ENCODE assay signal across 29 cellular contexts in genomic region chr20:39032997-39033396, GRCh38.
"Had no signal": no experiment of that assay in that cellular context is flagged by ENCODE, and none has a peak within 500 bp of the region (broad histone marks: within the 10 kb centered on the region; RNA-seq: fewer than 3 reads in every experiment).

No MANE protein-coding gene starts in this region.

- H3K27me3 ChIP-seq: brain microvascular endothelial cell, foreskin keratinocyte, gastrocnemius medialis, heart right ventricle, hepatocyte had no signal

- H3K4me1 Mint-ChIP-seq: activated T-helper 17 cell treated with anti-CD3 and anti-CD28 coated beads, Interleukin-2, amount 50 U/mL, for 72 hours; central memory CD8-positive, alpha-beta T cell; T-helper 17 cell had no signal

- H3K9me3 ChIP-seq: gastrocnemius medialis, heart right ventricle had no signal

- H3K4me3 Mint-ChIP-seq: activated CD4-positive, alpha-beta memory T cell treated with anti-CD3 and anti-CD28 coated beads for 36 hours; activated CD8-positive, alpha-beta memory T cell treated with anti-CD3 and anti-CD28 coated beads, Interleukin-2, amount 10 ng/mL, durations not matched to agents 7 days and 5 days; activated CD8-positive, alpha-beta T cell treated with anti-CD3 and anti-CD28 coated beads, Interleukin-2, amount 10 ng/mL, durations not matched to agents 7 days and 5 days; activated naive CD8-positive, alpha-beta T cell; activated T-helper 17 cell treated with anti-CD3 and anti-CD28 coated beads, Interleukin-2, amount 50 U/mL, for 72 hours; central memory CD8-positive, alpha-beta T cell; T-helper 17 cell; T-helper 2 cell treated with Interferon-gamma antibody and Interleukin-4, amounts not matched to agents 5 μg/mL and 100 μg/mL, for 36 hours had no signal

- ATAC-seq: activated CD8-positive, alpha-beta memory T cell treated with anti-CD3 and anti-CD28 coated beads, Interleukin-2, amount 10 ng/mL, durations not matched to agents 7 days and 5 days; activated CD8-positive, alpha-beta T cell treated with anti-CD3 and anti-CD28 coated beads, Interleukin-2, amount 10 ng/mL, durations not matched to agents 7 days and 5 days; activated T-helper 17 cell treated with anti-CD3 and anti-CD28 coated beads, Interleukin-2, amount 50 U/mL, for 72 hours; esophagus mucosa; foreskin keratinocyte; gastrocnemius medialis; heart right ventricle; T-helper 17 cell had no signal

- H3K79me2 ChIP-seq: hepatocyte had no signal

- H3K4me2 ChIP-seq: hepatocyte had no signal

- H3K9me3 Mint-ChIP-seq: activated CD4-positive, alpha-beta memory T cell treated with anti-CD3 and anti-CD28 coated beads for 36 hours; activated T-helper 17 cell treated with anti-CD3 and anti-CD28 coated beads, Interleukin-2, amount 50 U/mL, for 72 hours; central memory CD8-positive, alpha-beta T cell; T-helper 2 cell treated with Interferon-gamma antibody and Interleukin-4, amounts not matched to agents 5 μg/mL and 100 μg/mL, for 36 hours had no signal

- H3K4me1 ChIP-seq: gastrocnemius medialis, heart right ventricle had no signal

- H3K27ac Mint-ChIP-seq: activated CD4-positive, alpha-beta memory T cell treated with anti-CD3 and anti-CD28 coated beads for 36 hours; activated CD8-positive, alpha-beta memory T cell treated with anti-CD3 and anti-CD28 coated beads, Interleukin-2, amount 10 ng/mL, durations not matched to agents 7 days and 5 days; activated naive CD8-positive, alpha-beta T cell; activated T-helper 17 cell treated with anti-CD3 and anti-CD28 coated beads, Interleukin-2, amount 50 U/mL, for 72 hours; T-helper 17 cell; T-helper 2 cell treated with Interferon-gamma antibody and Interleukin-4, amounts not matched to agents 5 μg/mL and 100 μg/mL, for 36 hours had no signal

- H3K27ac ChIP-seq: brain microvascular endothelial cell, foreskin keratinocyte, gastrocnemius medialis, heart right ventricle, hepatocyte had no signal

- H3K4me3 ChIP-seq: gastrocnemius medialis, heart right ventricle, hepatocyte had no signal

- H2AFZ ChIP-seq: hepatocyte had no signal

- H3K27me3 Mint-ChIP-seq: activated CD4-positive, alpha-beta memory T cell treated with anti-CD3 and anti-CD28 coated beads for 36 hours; activated CD8-positive, alpha-beta memory T cell treated with anti-CD3 and anti-CD28 coated beads, Interleukin-2, amount 10 ng/mL, durations not matched to agents 7 days and 5 days; activated naive CD8-positive, alpha-beta T cell; activated T-helper 17 cell treated with anti-CD3 and anti-CD28 coated beads, Interleukin-2, amount 50 U/mL, for 72 hours; central memory CD8-positive, alpha-beta T cell; T-helper 17 cell had no signal

- DNase-seq: activated CD4-positive, alpha-beta memory T cell treated with anti-CD3 and anti-CD28 coated beads for 36 hours; activated CD4-positive, alpha-beta T cell treated with anti-CD3 and anti-CD28 coated beads for 1 hour; activated CD4-positive, alpha-beta T cell treated with anti-CD3 and anti-CD28 coated beads for 4 hours; activated CD4-positive, alpha-beta T cell treated with anti-CD3 and anti-CD28 coated beads, Interleukin-2, amount 50 U/mL, for 1 hour; activated CD4-positive, CD25-positive, alpha-beta regulatory T cell; activated CD8-positive, alpha-beta memory T cell treated with anti-CD3 and anti-CD28 coated beads, Interleukin-2, amount 10 ng/mL, durations not matched to agents 7 days and 5 days; activated CD8-positive, alpha-beta memory T cell treated with anti-CD3 and anti-CD28 coated beads, Interleukin-2, amount 50 U/mL, for 4 hours; activated CD8-positive, alpha-beta T cell treated with anti-CD3 and anti-CD28 coated beads, Interleukin-2, amount 10 ng/mL, durations not matched to agents 7 days and 5 days; activated effector memory CD4-positive, alpha-beta T cell treated with Interleukin-2 at 50 U/mL for 16 hours; activated gamma-delta T cell treated with Interleukin-2 at 50 U/mL for 16 hours; activated naive CD4-positive, alpha-beta T cell treated with anti-CD3 and anti-CD28 coated beads, Interleukin-2, amount 50 U/mL, for 16 hours; activated naive CD4-positive, alpha-beta T cell treated with Interleukin-2 at 50 U/mL for 16 hours; activated T-cell treated with anti-CD3 and anti-CD28 coated beads, Interleukin-2, amount 50 U/mL, for 1 hour; amniotic stem cell; anterior cingulate cortex; brain microvascular endothelial cell; cortex of kidney; effector CD8-positive, alpha-beta T cell; foreskin keratinocyte; gastrocnemius medialis; heart right ventricle; T-helper 1 cell; T-helper 17 cell had no signal
